1 cellular context compared by ENCODE assay signal in genomic region chr22:19497245-19497644, GRCh38.
TF ChIP-seq lines count a peak whose summit lies in the region.

No MANE protein-coding gene starts in this region.

TF ChIP-seq in K562, 482 proteins besides CTCF, POLR2A, EP300 and RAD21 (continued from another document and continues in another):
- TF ChIP-seq, protein P1, sequence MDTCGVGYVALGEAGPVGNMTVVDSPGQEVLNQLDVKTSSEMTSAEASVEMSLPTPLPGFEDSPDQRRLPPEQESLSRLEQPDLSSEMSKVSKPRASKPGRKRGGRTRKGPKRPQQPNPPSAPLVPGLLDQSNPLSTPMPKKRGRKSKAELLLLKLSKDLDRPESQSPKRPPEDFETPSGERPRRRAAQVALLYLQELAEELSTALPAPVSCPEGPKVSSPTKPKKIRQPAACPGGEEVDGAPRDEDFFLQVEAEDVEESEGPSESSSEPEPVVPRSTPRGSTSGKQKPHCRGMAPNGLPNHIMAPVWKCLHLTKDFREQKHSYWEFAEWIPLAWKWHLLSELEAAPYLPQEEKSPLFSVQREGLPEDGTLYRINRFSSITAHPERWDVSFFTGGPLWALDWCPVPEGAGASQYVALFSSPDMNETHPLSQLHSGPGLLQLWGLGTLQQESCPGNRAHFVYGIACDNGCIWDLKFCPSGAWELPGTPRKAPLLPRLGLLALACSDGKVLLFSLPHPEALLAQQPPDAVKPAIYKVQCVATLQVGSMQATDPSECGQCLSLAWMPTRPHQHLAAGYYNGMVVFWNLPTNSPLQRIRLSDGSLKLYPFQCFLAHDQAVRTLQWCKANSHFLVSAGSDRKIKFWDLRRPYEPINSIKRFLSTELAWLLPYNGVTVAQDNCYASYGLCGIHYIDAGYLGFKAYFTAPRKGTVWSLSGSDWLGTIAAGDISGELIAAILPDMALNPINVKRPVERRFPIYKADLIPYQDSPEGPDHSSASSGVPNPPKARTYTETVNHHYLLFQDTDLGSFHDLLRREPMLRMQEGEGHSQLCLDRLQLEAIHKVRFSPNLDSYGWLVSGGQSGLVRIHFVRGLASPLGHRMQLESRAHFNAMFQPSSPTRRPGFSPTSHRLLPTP (IDR thresholded peaks at IDR 0.05; ENCODE audit: borderline replicate concordance, extremely low read depth, insufficient read length): no peak
- TF ChIP-seq TFAP4 (CRISPR knock-in tag; IDR thresholded peaks at IDR 0.05; ENCODE audit: borderline replicate concordance): peak; percentile 36; the same call in 1 of the 2 replicates
- TF ChIP-seq ETV5 (CRISPR knock-in tag; IDR thresholded peaks at IDR 0.05; ENCODE audit: low read depth): no peak
- TF ChIP-seq POLR2AphosphoS2 (IDR thresholded peaks at IDR 0.05; ENCODE audit: low read length): peak; percentile 60; the same call in 1 of the 2 replicates
- no peak for TF ChIP-seq OTX1 (CRISPR knock-in tag; IDR thresholded peaks at IDR 0.05)
- no peak for TF ChIP-seq CEBPZ (IDR thresholded peaks at IDR 0.05; ENCODE audit: borderline replicate concordance, low read depth, low read length)
- TF ChIP-seq MGA (IDR thresholded peaks at IDR 0.05): no peak
- no peak for TF ChIP-seq ZNF311 (CRISPR knock-in tag; IDR thresholded peaks at IDR 0.05)
- TF ChIP-seq GABPB1 (CRISPR knock-in tag; IDR thresholded peaks at IDR 0.05): no peak
- TF ChIP-seq SRSF9 (IDR thresholded peaks at IDR 0.05; ENCODE audit: borderline replicate concordance, low read depth, low read length): no peak
- TF ChIP-seq ZNF778 (CRISPR knock-in tag; IDR thresholded peaks at IDR 0.05): no peak
- no peak for TF ChIP-seq ILK (tag; IDR thresholded peaks at IDR 0.05; ENCODE audit: borderline replicate concordance, low read depth)
- no peak for TF ChIP-seq KDM5B (IDR thresholded peaks at IDR 0.05; ENCODE audit: insufficient replicate concordance, low read depth, low read length)
- peak; percentile 71 for TF ChIP-seq MEIS2 (IDR thresholded peaks at IDR 0.05; ENCODE audit: partially characterized antibody)
- TF ChIP-seq, protein P2, sequence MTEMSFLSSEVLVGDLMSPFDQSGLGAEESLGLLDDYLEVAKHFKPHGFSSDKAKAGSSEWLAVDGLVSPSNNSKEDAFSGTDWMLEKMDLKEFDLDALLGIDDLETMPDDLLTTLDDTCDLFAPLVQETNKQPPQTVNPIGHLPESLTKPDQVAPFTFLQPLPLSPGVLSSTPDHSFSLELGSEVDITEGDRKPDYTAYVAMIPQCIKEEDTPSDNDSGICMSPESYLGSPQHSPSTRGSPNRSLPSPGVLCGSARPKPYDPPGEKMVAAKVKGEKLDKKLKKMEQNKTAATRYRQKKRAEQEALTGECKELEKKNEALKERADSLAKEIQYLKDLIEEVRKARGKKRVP (CRISPR knock-in tag; IDR thresholded peaks at IDR 0.05): no peak
- TF ChIP-seq FOXM1 (IDR thresholded peaks at IDR 0.05; ENCODE audit: low read depth): no peak
- no peak for TF ChIP-seq FOXM1 (CRISPR knock-in tag; IDR thresholded peaks at IDR 0.05; ENCODE audit: low read depth)
- no peak for TF ChIP-seq ELF4 (CRISPR knock-in tag; IDR thresholded peaks at IDR 0.05)
